ENCODE assay signal across 19 cellular contexts in genomic region chr6:118899948-118900347, GRCh38. TPM values are rescaled to one million over a fixed set of nuclear protein-coding genes. Genes with fewer than 3 reads are reported as not detected.
DNase-seq lines count a peak whose midpoint lies in the region; ATAC-seq and TF ChIP-seq lines count a peak whose summit lies in the region.
"Had no signal": no experiment of that assay in that cellular context is flagged by ENCODE, and none has a peak within 500 bp of the region (broad histone marks: within the 10 kb centered on the region; RNA-seq: fewer than 3 reads in every experiment).

No MANE protein-coding gene starts in this region.

- peak overlapping the region; percentile 12 to 92 (median 89) for H3K27ac Mint-ChIP-seq in CD4-positive, CD25-positive, alpha-beta regulatory T cell
- H3K27ac Mint-ChIP-seq in WTC11: peak overlapping the region; percentile 43
- H3K27ac Mint-ChIP-seq in glutamatergic neuron (ENCODE audit: unreplicated experiment): no peak overlapping the region

- H3K4me3 Mint-ChIP-seq in CD4-positive, CD25-positive, alpha-beta regulatory T cell: peak overlapping the region; percentile 60 to 74 (median 64)
- H3K4me3 Mint-ChIP-seq in WTC11 (no peak overlapping the region), glutamatergic neuron (ENCODE audit: unreplicated experiment) (peak overlapping the region; percentile 83)

- H3K27ac ChIP-seq in CD4-positive, CD25-positive, alpha-beta regulatory T cell (ENCODE audit: insufficient read depth, low read length, poor library complexity, severe bottlenecking): peak overlapping the region; percentile 79
- H3K27ac ChIP-seq: C4-2B, esophagus squamous epithelium, ovary had no signal

- no peak for DNase-seq in activated CD4-positive, CD25-positive, alpha-beta regulatory T cell treated with anti-CD3 and anti-CD28 coated beads, Interleukin-2, amount 50 U/mL, for 72 hours
- DNase-seq in CD4-positive, CD25-positive, alpha-beta regulatory T cell: peak; percentile 17 to 60 (median 40)
- DNase-seq in WTC11 (ENCODE audit: low spot score) (no peak), glutamatergic neuron (no peak), NCI-H128 (lab: John Stamatoyannopoulos, UW; ENCODE audit: unreplicated experiment) (no peak)
- DNase-seq: 8988T, anterior cingulate cortex, cortex of kidney, EL, esophagus squamous epithelium, head of caudate nucleus, midbrain, ovary, SIG-M5 had no signal

- no peaks in the 10 kb centered on the region for H3K9me3 ChIP-seq in CD4-positive, CD25-positive, alpha-beta regulatory T cell (ENCODE audit: control insufficient read depth in 2 of 2, low read length in 2 of 2)
- H3K9me3 ChIP-seq: esophagus squamous epithelium, ovary had no signal

- ATAC-seq in activated CD4-positive, CD25-positive, alpha-beta regulatory T cell treated with anti-CD3 and anti-CD28 coated beads, Interleukin-2, amount 50 U/mL, for 24 hours: peak; percentile 80 to 82
- ATAC-seq in CD4-positive, CD25-positive, alpha-beta regulatory T cell (ENCODE audit: low read depth in 2 of 2): peak; percentile 69 to 77
- ATAC-seq in WTC11: peak; percentile 11; the same call in 1 of the 2 replicates
- no peak for ATAC-seq in GM21529 (IDR thresholded peaks at IDR 0.05; ENCODE audit: unreplicated experiment)
- ATAC-seq in HG03175 (IDR thresholded peaks at IDR 0.05; ENCODE audit: unreplicated experiment): no peak
- ATAC-seq: HepG2 had no signal

- POLR2A ChIA-PET in WTC11 (lab: Charles Lee): interaction anchor here (0.6 kb wide), 1 partner anchor 211 kb away, joined by 3 read pairs; no protein-coding TSS in a partner anchor

- H3K4me1 ChIP-seq in CD4-positive, CD25-positive, alpha-beta regulatory T cell (ENCODE audit: control insufficient read depth, insufficient read depth, low read length, poor library complexity, severe bottlenecking): peaks cover 78% of the 10 kb centered on the region

- no peaks in the 10 kb centered on the region for H3K27me3 Mint-ChIP-seq in CD4-positive, CD25-positive, alpha-beta regulatory T cell
- no peaks in the 10 kb centered on the region for H3K27me3 Mint-ChIP-seq in WTC11 (ENCODE audit: low read depth)
- H3K27me3 Mint-ChIP-seq in glutamatergic neuron (ENCODE audit: unreplicated experiment): no peaks in the 10 kb centered on the region

- H3K36me3 ChIP-seq in CD4-positive, CD25-positive, alpha-beta regulatory T cell (ENCODE audit: control insufficient read depth, insufficient read depth, low read length): peaks cover 19% of the 10 kb centered on the region
- H3K36me3 ChIP-seq: ovary had no signal

- TF ChIP-seq CTCF in WTC11 (IDR thresholded peaks at IDR 0.05) (no peak), glutamatergic neuron (IDR thresholded peaks at IDR 0.05; ENCODE audit: partially characterized antibody, unreplicated experiment) (no peak)

- peaks cover 53 to 87% (median 72%) of the 10 kb centered on the region in 4 donors for H3K4me1 Mint-ChIP-seq in CD4-positive, CD25-positive, alpha-beta regulatory T cell
- H3K4me1 Mint-ChIP-seq in WTC11: peaks cover 50% of the 10 kb centered on the region
- peaks cover 44% of the 10 kb centered on the region for H3K4me1 Mint-ChIP-seq in glutamatergic neuron (ENCODE audit: low read depth, unreplicated experiment)

- CTCF ChIA-PET in WTC11 (lab: Charles Lee): no interaction called here

- no peaks in the 10 kb centered on the region for H3K27me3 ChIP-seq in CD4-positive, CD25-positive, alpha-beta regulatory T cell (ENCODE audit: control insufficient read depth, insufficient read depth, low read length)
- H3K27me3 ChIP-seq: esophagus squamous epithelium, ovary had no signal

- H3K9me3 Mint-ChIP-seq in CD4-positive, CD25-positive, alpha-beta regulatory T cell: no peaks in the 10 kb centered on the region
- H3K9me3 Mint-ChIP-seq in WTC11 (no peaks in the 10 kb centered on the region), glutamatergic neuron (ENCODE audit: unreplicated experiment) (peaks cover 6% of the 10 kb centered on the region)

- H3K4me3 ChIP-seq in CD4-positive, CD25-positive, alpha-beta regulatory T cell (ENCODE audit: low read depth, low read length): peak overlapping the region; percentile 78
- H3K4me3 ChIP-seq: esophagus squamous epithelium, ovary had no signal

- H3K36me3 Mint-ChIP-seq in CD4-positive, CD25-positive, alpha-beta regulatory T cell: peaks cover 23% of the 10 kb centered on the region
- H3K36me3 Mint-ChIP-seq in WTC11: peaks cover 49% of the 10 kb centered on the region
- no peaks in the 10 kb centered on the region for H3K36me3 Mint-ChIP-seq in glutamatergic neuron (ENCODE audit: unreplicated experiment)

TF ChIP-seq in WTC11, 78 proteins besides CTCF, POLR2A, EP300 and RAD21:
- TF ChIP-seq STAT6 (CRISPR knock-in tag; conservative IDR thresholded peaks at IDR 0.05; ENCODE audit: low read depth): no peak
- TF ChIP-seq ESRRA (CRISPR knock-in tag; IDR thresholded peaks at IDR 0.05; ENCODE audit: borderline replicate concordance): no peak
- no peak for TF ChIP-seq MYBL2 (CRISPR knock-in tag; IDR thresholded peaks at IDR 0.05)
- TF ChIP-seq ZNF671 (CRISPR knock-in tag; IDR thresholded peaks at IDR 0.05): no peak

RNA-seq across cellular contexts. Expression of gene ASF1A, which starts 6.0 kb away (rescaled TPM):
- total RNA-seq in CD4-positive, CD25-positive, alpha-beta regulatory T cell: 30.2 TPM
- 10 to 100 TPM; 69.7 to 81.8 (median 71.8) TPM for polyA plus RNA-seq in CD4-positive, CD25-positive, alpha-beta regulatory T cell
- 30.9 to 36.7 TPM (median 32.0 TPM) in 3 replicates for total RNA-seq in WTC11 (2021)
- total RNA-seq in glutamatergic neuron (ENCODE audit: unreplicated experiment): 56.1 TPM

RNA-seq across cellular contexts. Expression of gene MCM9, which starts 35.0 kb away (rescaled TPM):
- 57.3 TPM for total RNA-seq in CD4-positive, CD25-positive, alpha-beta regulatory T cell
- 10 to 100 TPM; 18.5 to 24.2 (median 20.5) TPM for polyA plus RNA-seq in CD4-positive, CD25-positive, alpha-beta regulatory T cell
- total RNA-seq in WTC11 (2021) (11.2 to 14.9 TPM (median 12.3 TPM) in 3 replicates), glutamatergic neuron (ENCODE audit: unreplicated experiment) (18.0 TPM)

Comparison
In these comparisons a context has a peak if more than half of its experiments do, and no peak if none do; other contexts are left out.
1. ATAC-seq: peak in activated CD4-positive, CD25-positive, alpha-beta regulatory T cell treated with anti-CD3 and anti-CD28 coated beads, Interleukin-2, amount 50 U/mL, for 24 hours (2 of 2), CD4-positive, CD25-positive, alpha-beta regulatory T cell (2 of 2) and WTC11 (single experiment); none in GM21529 (single experiment) and HG03175 (single experiment).
2. DNase-seq: peak in CD4-positive, CD25-positive, alpha-beta regulatory T cell (3 of 3); none in activated CD4-positive, CD25-positive, alpha-beta regulatory T cell treated with anti-CD3 and anti-CD28 coated beads, Interleukin-2, amount 50 U/mL, for 72 hours (single experiment), WTC11 (single experiment), glutamatergic neuron (single experiment) and NCI-H128 (single experiment).